ENCODE assay signal across 25 cellular contexts in genomic region chr2:155630760-155631159, GRCh38.
"Had no signal": no experiment of that assay in that cellular context is flagged by ENCODE, and none has a peak within 500 bp of the region (broad histone marks: within the 10 kb centered on the region; RNA-seq: fewer than 3 reads in every experiment).

No MANE protein-coding gene starts in this region.

- H3K9me3 Mint-ChIP-seq: activated naive CD4-positive, alpha-beta T cell treated with anti-CD3 and anti-CD28 coated beads, Interleukin-2, amount 10 ng/mL, durations not matched to agents 7 days and 5 days; activated T-cell treated with anti-CD3 and anti-CD28 coated beads, Interleukin-2, amount 50 U/mL, for 72 hours; activated T-helper 2 cell treated with anti-CD3 and anti-CD28 coated beads, Interferon-gamma antibody, Interleukin-2, Interleukin-4, amounts not matched to agents 10 μg/mL and 5 μg/mL and 100 μg/mL, durations not matched to agents 14 hours and 24 hours and 36 hours had no signal

- H3K36me3 Mint-ChIP-seq: activated naive CD4-positive, alpha-beta T cell treated with anti-CD3 and anti-CD28 coated beads, Interleukin-2, amount 10 ng/mL, durations not matched to agents 7 days and 5 days; activated naive CD8-positive, alpha-beta T cell treated with anti-CD3 and anti-CD28 coated beads for 36 hours; IgD-negative memory B cell had no signal

- H2AFZ ChIP-seq: PC-9 had no signal

- H3K4me1 Mint-ChIP-seq: activated CD4-positive, alpha-beta memory T cell treated with anti-CD3 and anti-CD28 coated beads, Interleukin-2, amount 10 ng/mL, durations not matched to agents 7 days and 5 days; activated CD4-positive, alpha-beta T cell treated with anti-CD3 and anti-CD28 coated beads for 36 hours; activated naive CD4-positive, alpha-beta T cell treated with anti-CD3 and anti-CD28 coated beads, Interleukin-2, amount 10 ng/mL, durations not matched to agents 7 days and 5 days; activated naive CD8-positive, alpha-beta T cell treated with anti-CD3 and anti-CD28 coated beads for 36 hours had no signal

- H3K4me3 Mint-ChIP-seq: activated CD4-positive, alpha-beta memory T cell treated with anti-CD3 and anti-CD28 coated beads, Interleukin-2, amount 10 ng/mL, durations not matched to agents 7 days and 5 days; activated CD4-positive, alpha-beta T cell treated with anti-CD3 and anti-CD28 coated beads for 36 hours; activated naive CD4-positive, alpha-beta T cell treated with anti-CD3 and anti-CD28 coated beads, Interleukin-2, amount 10 ng/mL, durations not matched to agents 7 days and 5 days; activated naive CD8-positive, alpha-beta T cell treated with anti-CD3 and anti-CD28 coated beads for 36 hours; activated T-cell treated with anti-CD3 and anti-CD28 coated beads, Interleukin-2, amount 50 U/mL, for 72 hours; IgD-negative memory B cell had no signal

- H3K4me2 ChIP-seq: PC-9 had no signal

- ATAC-seq: activated CD4-positive, alpha-beta T cell treated with anti-CD3 and anti-CD28 coated beads for 36 hours; activated T-cell treated with anti-CD3 and anti-CD28 coated beads, Interleukin-2, amount 50 U/mL, for 72 hours had no signal

- DNase-seq: activated CD4-positive, alpha-beta memory T cell treated with anti-CD3 and anti-CD28 coated beads, Interleukin-2, amount 10 ng/mL, durations not matched to agents 7 days and 5 days; activated CD4-positive, alpha-beta T cell treated with anti-CD3 and anti-CD28 coated beads for 36 hours; activated CD4-positive, alpha-beta T cell treated with anti-CD3 and anti-CD28 coated beads, Interleukin-2, amount 50 U/mL, for 1 hour; activated CD8-positive, alpha-beta memory T cell treated with anti-CD3 and anti-CD28 coated beads, Interleukin-2, amount 50 U/mL, for 4 hours; activated gamma-delta T cell treated with Interleukin-2 at 50 U/mL for 16 hours; activated naive CD4-positive, alpha-beta T cell treated with anti-CD3 and anti-CD28 coated beads, Interleukin-2, amount 10 ng/mL, durations not matched to agents 7 days and 5 days; activated naive CD8-positive, alpha-beta T cell treated with anti-CD3 and anti-CD28 coated beads for 36 hours; activated T-cell treated with anti-CD3 and anti-CD28 coated beads, Interleukin-2, amount 50 U/mL, for 72 hours; cerebellar nuclear complex; KG1; MV-4-11; NCI-H1105; NCI-H1436; NCI-H1694 treated with DMSO at 0.1 percent for 48 hours; NCI-H2081; NCI-H2171; NCI-H446; NCI-H524; PC-9; SHP77 treated with DMSO at 0.1 percent for 48 hours; T-helper 2 cell; T1000 had no signal

- H3K27me3 Mint-ChIP-seq: activated CD4-positive, alpha-beta memory T cell treated with anti-CD3 and anti-CD28 coated beads, Interleukin-2, amount 10 ng/mL, durations not matched to agents 7 days and 5 days; activated CD4-positive, alpha-beta T cell treated with anti-CD3 and anti-CD28 coated beads for 36 hours; activated naive CD4-positive, alpha-beta T cell treated with anti-CD3 and anti-CD28 coated beads, Interleukin-2, amount 10 ng/mL, durations not matched to agents 7 days and 5 days; activated naive CD8-positive, alpha-beta T cell treated with anti-CD3 and anti-CD28 coated beads for 36 hours; IgD-negative memory B cell had no signal

- H3K4me3 ChIP-seq: PC-9 had no signal

- H3K27ac Mint-ChIP-seq: activated CD4-positive, alpha-beta memory T cell treated with anti-CD3 and anti-CD28 coated beads, Interleukin-2, amount 10 ng/mL, durations not matched to agents 7 days and 5 days; activated CD4-positive, alpha-beta T cell treated with anti-CD3 and anti-CD28 coated beads for 36 hours; activated naive CD4-positive, alpha-beta T cell treated with anti-CD3 and anti-CD28 coated beads, Interleukin-2, amount 10 ng/mL, durations not matched to agents 7 days and 5 days; activated naive CD8-positive, alpha-beta T cell treated with anti-CD3 and anti-CD28 coated beads for 36 hours; activated T-cell treated with anti-CD3 and anti-CD28 coated beads, Interleukin-2, amount 50 U/mL, for 72 hours; activated T-helper 2 cell treated with anti-CD3 and anti-CD28 coated beads, Interferon-gamma antibody, Interleukin-2, Interleukin-4, amounts not matched to agents 10 μg/mL and 5 μg/mL and 100 μg/mL, durations not matched to agents 14 hours and 24 hours and 36 hours; IgD-negative memory B cell had no signal

- H3K27ac ChIP-seq: PC-9, VCaP had no signal
